In genomic region chr16:73124097-73124652, GRCh38 we compare ENCODE assay signal across 1 cellular context.
TF ChIP-seq lines count a peak whose summit lies in the region.

No MANE protein-coding gene starts in this region.

TF ChIP-seq in IMR-90, 13 proteins besides CTCF, POLR2A, EP300 and RAD21:
- TF ChIP-seq CEBPB (IDR thresholded peaks at IDR 0.05; ENCODE audit: low read depth, low read length) (no peak), FOS (IDR thresholded peaks at IDR 0.05; ENCODE audit: low read depth, low read length) (no peak), USF2 (IDR thresholded peaks at IDR 0.05; ENCODE audit: low read depth, low read length) (no peak), MXI1 (IDR thresholded peaks at IDR 0.05; ENCODE audit: borderline replicate concordance, low read depth, low read length) (no peak), CHD1 (IDR thresholded peaks at IDR 0.05; ENCODE audit: low read depth, low read length) (no peak), BHLHE40 (IDR thresholded peaks at IDR 0.05; ENCODE audit: low read depth, low read length) (no peak), RCOR1 (IDR thresholded peaks at IDR 0.05; ENCODE audit: insufficient replicate concordance, low read length) (no peak), RFX5 (IDR thresholded peaks at IDR 0.05; ENCODE audit: low read depth, low read length) (no peak), NFE2L2 (IDR thresholded peaks at IDR 0.05; ENCODE audit: low read depth, low read length) (no peak), MAFK (IDR thresholded peaks at IDR 0.05; ENCODE audit: low read depth, low read length) (no peak), SMC3 (IDR thresholded peaks at IDR 0.05; ENCODE audit: low read depth, low read length) (no peak), MAZ (IDR thresholded peaks at IDR 0.05; ENCODE audit: borderline replicate concordance, low read depth, low read length) (no peak)
- TF ChIP-seq, protein P1, sequence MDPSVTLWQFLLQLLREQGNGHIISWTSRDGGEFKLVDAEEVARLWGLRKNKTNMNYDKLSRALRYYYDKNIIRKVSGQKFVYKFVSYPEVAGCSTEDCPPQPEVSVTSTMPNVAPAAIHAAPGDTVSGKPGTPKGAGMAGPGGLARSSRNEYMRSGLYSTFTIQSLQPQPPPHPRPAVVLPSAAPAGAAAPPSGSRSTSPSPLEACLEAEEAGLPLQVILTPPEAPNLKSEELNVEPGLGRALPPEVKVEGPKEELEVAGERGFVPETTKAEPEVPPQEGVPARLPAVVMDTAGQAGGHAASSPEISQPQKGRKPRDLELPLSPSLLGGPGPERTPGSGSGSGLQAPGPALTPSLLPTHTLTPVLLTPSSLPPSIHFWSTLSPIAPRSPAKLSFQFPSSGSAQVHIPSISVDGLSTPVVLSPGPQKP (IDR thresholded peaks at IDR 0.05; ENCODE audit: borderline replicate concordance, low read depth, low read length), result no peak
